In genomic region chr17:50075446-50076032, GRCh38 we compare ENCODE assay signal across 17 cellular contexts. TPM values are rescaled to one million over a fixed set of nuclear protein-coding genes. Genes with fewer than 3 reads are reported as not detected.
"Had no signal": no experiment of that assay in that cellular context is flagged by ENCODE, and none has a peak within 500 bp of the region (broad histone marks: within the 10 kb centered on the region; RNA-seq: fewer than 3 reads in every experiment).

No MANE protein-coding gene starts in this region.

- H3K4me3 Mint-ChIP-seq: dendritic cell treated with granulocyte-macrophage colony-stimulating factor and Interleukin-4, amounts not matched to agents 40 ng/mL and 50 ng/mL, for 4 days; effector memory CD8-positive, alpha-beta T cell; immature natural killer cell; naive thymus-derived CD4-positive, alpha-beta T cell; nephron progenitor cell had no signal

- H3K36me3 ChIP-seq: neutrophil had no signal

- ATAC-seq: effector memory CD8-positive, alpha-beta T cell; naive thymus-derived CD4-positive, alpha-beta T cell had no signal

- H3K27ac ChIP-seq: esophagus squamous epithelium, left ventricle myocardium inferior, neutrophil had no signal

- DNase-seq: effector memory CD8-positive, alpha-beta T cell; esophagus squamous epithelium; foreskin fibroblast; immature natural killer cell; left ventricle myocardium inferior; naive thymus-derived CD4-positive, alpha-beta T cell; nephron progenitor cell; small intestine; stimulated activated CD4-positive, alpha-beta T cell treated with anti-CD3 and anti-CD28 coated beads, Interleukin-12 subunit alpha, Interleukin-12 subunit beta, amount 100 ng/mL, for 4 hours; stimulated activated naive CD4-positive, alpha-beta T cell; stomach; substantia nigra; trophoblast cell had no signal

- H3K27me3 ChIP-seq: esophagus squamous epithelium, neutrophil, stomach had no signal

- H3K4me3 ChIP-seq: esophagus squamous epithelium, left ventricle myocardium inferior, stomach, thoracic aorta had no signal

- H3K9me3 ChIP-seq: esophagus squamous epithelium, left ventricle myocardium inferior, neutrophil, thoracic aorta had no signal

- H3K27ac Mint-ChIP-seq: dendritic cell treated with granulocyte-macrophage colony-stimulating factor and Interleukin-4, amounts not matched to agents 40 ng/mL and 50 ng/mL, for 4 days; immature natural killer cell; naive thymus-derived CD4-positive, alpha-beta T cell; nephron progenitor cell had no signal

- H3K9me3 Mint-ChIP-seq: effector memory CD8-positive, alpha-beta T cell; immature natural killer cell had no signal

- H3K4me1 Mint-ChIP-seq: immature natural killer cell had no signal

- H3K27me3 Mint-ChIP-seq: effector memory CD8-positive, alpha-beta T cell; naive thymus-derived CD4-positive, alpha-beta T cell had no signal

- H3K36me3 Mint-ChIP-seq: immature natural killer cell had no signal

RNA-seq across cellular contexts. Expression of gene SAMD14, which starts 54.4 kb away (rescaled TPM):
- polyA plus RNA-seq: keratinocyte; naive thymus-derived CD4-positive, alpha-beta T cell had no signal
